ENCODE assay signal across 9 cellular contexts in genomic region chr7:132430863-132431822, GRCh38.
DNase-seq lines count a peak whose midpoint lies in the region; ATAC-seq and TF ChIP-seq lines count a peak whose summit lies in the region.
"Had no signal": no experiment of that assay in that cellular context is flagged by ENCODE, and none has a peak within 500 bp of the region (broad histone marks: within the 10 kb centered on the region; RNA-seq: fewer than 3 reads in every experiment).

No MANE protein-coding gene starts in this region.

- H3K9me3 Mint-ChIP-seq in endodermal cell, result no peaks in the 10 kb centered on the region
- H3K9me3 Mint-ChIP-seq: activated B cell treated with CpG ODN at 0.5 μM for 24 hours had no signal

- H3K36me3 Mint-ChIP-seq in endodermal cell (ENCODE audit: low read depth), result peaks cover 2% of the 10 kb centered on the region

- intact Hi-C loops in aorta (cut with DNase I), result loop anchor here in 1 of 2 donors (5.0 kb wide), 1 partner anchor 41 kb away; no protein-coding TSS in a partner anchor

- no peak overlapping the region for H3K4me3 ChIP-seq in kidney epithelial cell (ENCODE audit: low read depth, low read length)
- H3K4me3 ChIP-seq in aorta (ENCODE audit: low read length in 2 of 2), result no peak overlapping the region
- H3K4me3 ChIP-seq in endodermal cell (ENCODE audit: low read length), result no peak overlapping the region

- WGBS in aorta, 2 donors, result 43 to 45% methylated on average over 13 of the region's 13 CpGs
- WGBS in endodermal cell (ENCODE audit: insufficient coverage in 1 of 2, insufficient read length in 1 of 2), 2 experiments, result 92 to 98% methylated on average over 5 to 13 of the region's 13 CpGs

- H3K27me3 Mint-ChIP-seq in endodermal cell (ENCODE audit: insufficient read depth), result no peaks in the 10 kb centered on the region

- H3K9me3 ChIP-seq in aorta (ENCODE audit: control insufficient read depth, low read length) (no peaks in the 10 kb centered on the region), endodermal cell (ENCODE audit: control insufficient read depth, low read length) (no peaks in the 10 kb centered on the region)

- ATAC-seq in aorta (ENCODE audit: low FRiP score), result no peak
- ATAC-seq in HG03108 (IDR thresholded peaks at IDR 0.05; ENCODE audit: unreplicated experiment), result no peak
- ATAC-seq in GM21390 (IDR thresholded peaks at IDR 0.05; ENCODE audit: unreplicated experiment), result no peak

- H3K36me3 ChIP-seq in kidney epithelial cell (ENCODE audit: control insufficient read depth, insufficient read depth, low read length) (no peaks in the 10 kb centered on the region), aorta (ENCODE audit: control insufficient read depth in 1 of 2, insufficient read depth in 2 of 2, low read length in 1 of 2) (no peaks in the 10 kb centered on the region), endodermal cell (ENCODE audit: control insufficient read depth, insufficient read depth, low read length) (no peaks in the 10 kb centered on the region)

- no peak overlapping the region for H3K27ac Mint-ChIP-seq in endodermal cell
- H3K27ac Mint-ChIP-seq: activated B cell treated with CpG ODN at 0.5 μM for 24 hours had no signal

- peak; percentile 34 for DNase-seq in stimulated activated CD4-positive, alpha-beta T cell treated with anti-CD3 and anti-CD28 coated beads, Interleukin-1b, Interleukin-23, amount 100 ng/mL, for 48 hours
- no peak for DNase-seq in stimulated activated CD4-positive, alpha-beta T cell treated with anti-CD3 and anti-CD28 coated beads, Interleukin-12 subunit alpha, Interleukin-12 subunit beta, amount 100 ng/mL, for 4 hours
- DNase-seq in activated T-cell treated with anti-CD3 and anti-CD28 coated beads, Interleukin-2, amount 50 U/mL, for 48 hours, result peak; percentile 51 to 64
- peak; percentile 45 for DNase-seq in kidney epithelial cell (ENCODE audit: low read depth)
- DNase-seq in aorta, result peak; percentile 80 to 90
- DNase-seq in endodermal cell, result no peak
- DNase-seq: activated B cell treated with CpG ODN at 0.5 μM for 24 hours had no signal

- H3K4me1 ChIP-seq in aorta (ENCODE audit: control insufficient read depth in 1 of 2, insufficient read depth in 2 of 2, low read length in 2 of 2) (peaks cover 0 to 10% of the 10 kb centered on the region in 2 donors), endodermal cell (ENCODE audit: control insufficient read depth, insufficient read depth, low read length) (peaks cover 16% of the 10 kb centered on the region)

- no peak overlapping the region for H3K9ac ChIP-seq in endodermal cell (ENCODE audit: extremely low read depth, low read length, poor library complexity, severe bottlenecking)

- TF ChIP-seq CTCF in kidney epithelial cell (IDR thresholded peaks at IDR 0.05; ENCODE audit: insufficient read depth, low read length, poor library complexity, severe bottlenecking), result no peak
- no peak for TF ChIP-seq CTCF in endodermal cell (conservative IDR thresholded peaks at IDR 0.05)

- H3K4me1 Mint-ChIP-seq in endodermal cell, result peaks cover 9% of the 10 kb centered on the region
- H3K4me1 Mint-ChIP-seq: activated B cell treated with CpG ODN at 0.5 μM for 24 hours had no signal

- H3K4me3 Mint-ChIP-seq in endodermal cell, result no peak overlapping the region
- H3K4me3 Mint-ChIP-seq: activated B cell treated with CpG ODN at 0.5 μM for 24 hours had no signal

- H3K27ac ChIP-seq in aorta (ENCODE audit: low read depth in 1 of 2, low read length in 2 of 2), result peak overlapping the region in 1 of 2 donors; percentile 12
- H3K27ac ChIP-seq in endodermal cell (ENCODE audit: low read depth, low read length), result no peak overlapping the region

- H3K27me3 ChIP-seq in kidney epithelial cell (ENCODE audit: control insufficient read depth, insufficient read depth, low read length) (no peaks in the 10 kb centered on the region), aorta (ENCODE audit: control insufficient read depth in 1 of 2, insufficient read depth in 2 of 2, low read length in 1 of 2) (no peaks in the 10 kb centered on the region), endodermal cell (ENCODE audit: control insufficient read depth, insufficient read depth, low read length, poor library complexity, severe bottlenecking) (no peaks in the 10 kb centered on the region)

Comparison
In these comparisons a context has a peak if more than half of its experiments do, and no peak if none do; other contexts are left out.
1. DNase-seq: peak in stimulated activated CD4-positive, alpha-beta T cell treated with anti-CD3 and anti-CD28 coated beads, Interleukin-1b, Interleukin-23, amount 100 ng/mL, for 48 hours (single experiment), activated T-cell treated with anti-CD3 and anti-CD28 coated beads, Interleukin-2, amount 50 U/mL, for 48 hours (2 of 2), kidney epithelial cell (single experiment) and aorta (2 of 2); none in stimulated activated CD4-positive, alpha-beta T cell treated with anti-CD3 and anti-CD28 coated beads, Interleukin-12 subunit alpha, Interleukin-12 subunit beta, amount 100 ng/mL, for 4 hours (single experiment) and endodermal cell (single experiment).